Comparison of ENCODE assay signal across 1 cellular context in genomic region chr19:33390908-33391630, GRCh38.
TF ChIP-seq lines count a peak whose summit lies in the region.

No MANE protein-coding gene starts in this region.

TF ChIP-seq in HepG2, 621 proteins besides CTCF, POLR2A, EP300 and RAD21:
- peak; percentile 12; the same call in 1 of the 2 replicates for TF ChIP-seq GABPB1 (CRISPR knock-in tag; IDR thresholded peaks at IDR 0.05)
- TF ChIP-seq MXD4 (CRISPR knock-in tag; IDR thresholded peaks at IDR 0.05) = no peak
- no peak for TF ChIP-seq ZNF564 (CRISPR knock-in tag; IDR thresholded peaks at IDR 0.05)
- no peak for TF ChIP-seq STAT6 (CRISPR knock-in tag; IDR thresholded peaks at IDR 0.05; ENCODE audit: borderline replicate concordance)
- no peak for TF ChIP-seq ZNF234 (CRISPR knock-in tag; conservative IDR thresholded peaks at IDR 0.05)
- no peak for TF ChIP-seq ASH2L (IDR thresholded peaks at IDR 0.05; ENCODE audit: insufficient read length, low read depth, low read length)
- no peak for TF ChIP-seq PBX3 (CRISPR knock-in tag; IDR thresholded peaks at IDR 0.05; ENCODE audit: borderline replicate concordance)
- TF ChIP-seq MAZ (IDR thresholded peaks at IDR 0.05; ENCODE audit: borderline replicate concordance, low read depth, low read length) = no peak
- TF ChIP-seq MAZ (CRISPR knock-in tag; IDR thresholded peaks at IDR 0.05; ENCODE audit: low read depth) = no peak
- TF ChIP-seq ELF4 (CRISPR knock-in tag; IDR thresholded peaks at IDR 0.05; ENCODE audit: borderline replicate concordance) = no peak
- 0 out of 2 replicates have a peak, but pooled peaks have one; percentile 22 for TF ChIP-seq ZNF619 (CRISPR knock-in tag; IDR thresholded peaks at IDR 0.05)
- peak; percentile 40; the same call in 1 of the 2 replicates for TF ChIP-seq ZBTB38 (CRISPR knock-in tag; IDR thresholded peaks at IDR 0.05)
- TF ChIP-seq, protein P1, sequence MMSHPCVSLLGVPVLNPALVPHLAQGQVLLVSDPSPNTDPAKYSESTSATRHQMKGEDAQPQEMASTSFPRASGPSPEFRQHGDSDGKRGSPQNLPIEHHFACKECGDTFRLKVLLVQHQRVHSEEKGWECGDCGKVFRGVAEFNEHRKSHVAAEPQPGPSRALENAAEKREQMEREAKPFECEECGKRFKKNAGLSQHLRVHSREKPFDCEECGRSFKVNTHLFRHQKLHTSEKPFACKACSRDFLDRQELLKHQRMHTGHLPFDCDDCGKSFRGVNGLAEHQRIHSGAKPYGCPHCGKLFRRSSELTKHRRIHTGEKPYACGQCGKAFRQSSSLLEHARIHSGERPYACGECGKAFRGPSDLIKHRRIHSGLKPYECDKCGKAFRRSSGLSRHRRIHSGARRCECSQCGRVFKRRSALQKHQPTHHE (CRISPR knock-in tag; IDR thresholded peaks at IDR 0.05; ENCODE audit: borderline replicate concordance) = no peak
- TF ChIP-seq ZNF547 (CRISPR knock-in tag; IDR thresholded peaks at IDR 0.05) = no peak
- TF ChIP-seq, protein P2, sequence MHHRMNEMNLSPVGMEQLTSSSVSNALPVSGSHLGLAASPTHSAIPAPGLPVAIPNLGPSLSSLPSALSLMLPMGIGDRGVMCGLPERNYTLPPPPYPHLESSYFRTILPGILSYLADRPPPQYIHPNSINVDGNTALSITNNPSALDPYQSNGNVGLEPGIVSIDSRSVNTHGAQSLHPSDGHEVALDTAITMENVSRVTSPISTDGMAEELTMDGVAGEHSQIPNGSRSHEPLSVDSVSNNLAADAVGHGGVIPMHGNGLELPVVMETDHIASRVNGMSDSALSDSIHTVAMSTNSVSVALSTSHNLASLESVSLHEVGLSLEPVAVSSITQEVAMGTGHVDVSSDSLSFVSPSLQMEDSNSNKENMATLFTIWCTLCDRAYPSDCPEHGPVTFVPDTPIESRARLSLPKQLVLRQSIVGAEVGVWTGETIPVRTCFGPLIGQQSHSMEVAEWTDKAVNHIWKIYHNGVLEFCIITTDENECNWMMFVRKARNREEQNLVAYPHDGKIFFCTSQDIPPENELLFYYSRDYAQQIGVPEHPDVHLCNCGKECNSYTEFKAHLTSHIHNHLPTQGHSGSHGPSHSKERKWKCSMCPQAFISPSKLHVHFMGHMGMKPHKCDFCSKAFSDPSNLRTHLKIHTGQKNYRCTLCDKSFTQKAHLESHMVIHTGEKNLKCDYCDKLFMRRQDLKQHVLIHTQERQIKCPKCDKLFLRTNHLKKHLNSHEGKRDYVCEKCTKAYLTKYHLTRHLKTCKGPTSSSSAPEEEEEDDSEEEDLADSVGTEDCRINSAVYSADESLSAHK (CRISPR knock-in tag; IDR thresholded peaks at IDR 0.05; ENCODE audit: borderline replicate concordance) = no peak
- no peak for TF ChIP-seq ZNF766 (CRISPR knock-in tag; IDR thresholded peaks at IDR 0.05; ENCODE audit: borderline replicate concordance)
- TF ChIP-seq TEAD2 (CRISPR knock-in tag; IDR thresholded peaks at IDR 0.05) = no peak
- no peak for TF ChIP-seq ZNF333 (CRISPR knock-in tag; IDR thresholded peaks at IDR 0.05; ENCODE audit: borderline replicate concordance)
- no peak for TF ChIP-seq ZNF724P (CRISPR knock-in tag; IDR thresholded peaks at IDR 0.05; ENCODE audit: borderline replicate concordance)
- TF ChIP-seq ZFP36L1 (CRISPR knock-in tag; IDR thresholded peaks at IDR 0.05) = no peak
- TF ChIP-seq, protein P3, sequence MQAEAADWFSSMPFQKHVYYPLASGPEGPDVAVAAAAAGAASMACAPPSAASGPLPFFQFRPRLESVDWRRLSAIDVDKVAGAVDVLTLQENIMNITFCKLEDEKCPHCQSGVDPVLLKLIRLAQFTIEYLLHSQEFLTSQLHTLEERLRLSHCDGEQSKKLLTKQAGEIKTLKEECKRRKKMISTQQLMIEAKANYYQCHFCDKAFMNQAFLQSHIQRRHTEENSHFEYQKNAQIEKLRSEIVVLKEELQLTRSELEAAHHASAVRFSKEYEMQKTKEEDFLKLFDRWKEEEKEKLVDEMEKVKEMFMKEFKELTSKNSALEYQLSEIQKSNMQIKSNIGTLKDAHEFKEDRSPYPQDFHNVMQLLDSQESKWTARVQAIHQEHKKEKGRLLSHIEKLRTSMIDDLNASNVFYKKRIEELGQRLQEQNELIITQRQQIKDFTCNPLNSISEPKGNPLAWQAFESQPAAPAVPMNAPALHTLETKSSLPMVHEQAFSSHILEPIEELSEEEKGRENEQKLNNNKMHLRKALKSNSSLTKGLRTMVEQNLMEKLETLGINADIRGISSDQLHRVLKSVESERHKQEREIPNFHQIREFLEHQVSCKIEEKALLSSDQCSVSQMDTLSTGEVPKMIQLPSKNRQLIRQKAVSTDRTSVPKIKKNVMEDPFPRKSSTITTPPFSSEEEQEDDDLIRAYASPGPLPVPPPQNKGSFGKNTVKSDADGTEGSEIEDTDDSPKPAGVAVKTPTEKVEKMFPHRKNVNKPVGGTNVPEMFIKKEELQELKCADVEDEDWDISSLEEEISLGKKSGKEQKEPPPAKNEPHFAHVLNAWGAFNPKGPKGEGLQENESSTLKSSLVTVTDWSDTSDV (CRISPR knock-in tag; IDR thresholded peaks at IDR 0.05) = 0 out of 2 replicates have a peak, but pooled peaks have one; percentile 66
- TF ChIP-seq AGO2 (optimal IDR thresholded peaks at IDR 0.05; ENCODE audit: low read depth, low read length) = peak; percentile 78
- no peak for TF ChIP-seq RBM39 (IDR thresholded peaks at IDR 0.05; ENCODE audit: low read depth, low read length, poor library complexity, severe bottlenecking)
- no peak for TF ChIP-seq TSC22D2 (CRISPR knock-in tag; IDR thresholded peaks at IDR 0.05; ENCODE audit: borderline replicate concordance)
- no peak for TF ChIP-seq ZBTB39 (CRISPR knock-in tag; IDR thresholded peaks at IDR 0.05)
- TF ChIP-seq ZBTB33 (CRISPR knock-in tag; IDR thresholded peaks at IDR 0.05) = peak; percentile 98
- no peak for TF ChIP-seq NONO (IDR thresholded peaks at IDR 0.05)
- TF ChIP-seq NONO (CRISPR knock-in tag; conservative IDR thresholded peaks at IDR 0.05) = 0 out of 2 replicates have a peak, but pooled peaks have one; percentile 24
- peak; percentile 41; the same call in 1 of the 2 replicates for TF ChIP-seq ZNF687 (CRISPR knock-in tag; IDR thresholded peaks at IDR 0.05)
